14 cellular contexts compared by ENCODE assay signal in genomic region chr4:173924561-173924960, GRCh38.
DNase-seq lines count a peak whose midpoint lies in the region; ATAC-seq, FAIRE-seq and TF ChIP-seq lines count a peak whose summit lies in the region.
"Had no signal": no experiment of that assay in that cellular context is flagged by ENCODE, and none has a peak within 500 bp of the region (broad histone marks: within the 10 kb centered on the region; RNA-seq: fewer than 3 reads in every experiment).

No MANE protein-coding gene starts in this region.

- H3K4me3 ChIP-seq in GM12865 (ENCODE audit: low read depth, low read length): no peak overlapping the region
- no peak overlapping the region for H3K4me3 ChIP-seq in K562
- H3K4me3 ChIP-seq in OCI-LY7 (ENCODE audit: low read depth, low read length, poor library complexity, severe bottlenecking): no peak overlapping the region
- H3K4me3 ChIP-seq: adrenal gland had no signal

- H3K27ac ChIP-seq in K562 (ENCODE audit: extremely low read depth, low read depth, low read length) (no peak overlapping the region), OCI-LY7 (ENCODE audit: low read depth, low read length, poor library complexity, severe bottlenecking) (no peak overlapping the region)
- H3K27ac ChIP-seq: adrenal gland had no signal

- no peaks in the 10 kb centered on the region for H3K27me3 ChIP-seq in K562 (ENCODE audit: control insufficient read depth in 2 of 2, insufficient read depth in 2 of 2, low read length in 2 of 2)
- H3K27me3 ChIP-seq: adrenal gland had no signal

- no peak for TF ChIP-seq EP300 in K562 (IDR thresholded peaks at IDR 0.05; ENCODE audit: low read length)

- in situ Hi-C loops in K562 (cut with MboI): no loop called here

- no peak overlapping the region for H3K9ac ChIP-seq in K562 (ENCODE audit: insufficient read depth in 1 of 2, low read depth in 2 of 2, low read length in 2 of 2)

- no peak for TF ChIP-seq POLR2A in K562 (conservative IDR thresholded peaks at IDR 0.05)

- ATAC-seq in GM21423 (IDR thresholded peaks at IDR 0.05; ENCODE audit: unreplicated experiment): peak; percentile 83
- peak; percentile 89 for ATAC-seq in HG03378 (IDR thresholded peaks at IDR 0.05; ENCODE audit: unreplicated experiment)
- no peak for ATAC-seq in K562

- H3K79me2 ChIP-seq in K562 (ENCODE audit: control insufficient read depth, insufficient read depth, low read length) (no peaks in the 10 kb centered on the region), OCI-LY7 (ENCODE audit: insufficient read depth, low read depth, low read length) (no peaks in the 10 kb centered on the region)

- H3K36me3 ChIP-seq in K562 (ENCODE audit: control insufficient read depth, insufficient read depth, low read length) (no peaks in the 10 kb centered on the region), OCI-LY7 (ENCODE audit: insufficient read depth, low read length) (no peaks in the 10 kb centered on the region)
- H3K36me3 ChIP-seq: adrenal gland had no signal

- TF ChIP-seq RAD21 in K562 (CRISPR knock-in tag; conservative IDR thresholded peaks at IDR 0.05 in 1 of 2, IDR thresholded peaks at IDR 0.05 in 1 of 2): no peak

- FAIRE-seq in K562 (lab: Jason Lieb, UNC): no peak
- FAIRE-seq: small intestine had no signal

- DNase-seq in GM12865 (ENCODE audit: low read depth) (peak; percentile 5), K562 (ENCODE audit: extremely low read depth in 1 of 4, low spot score in 3 of 4) (no peak), NCI-H1092 (lab: John Stamatoyannopoulos, UW) (no peak), OCI-LY7 (ENCODE audit: low spot score) (no peak), AG08396 (ENCODE audit: low spot score) (no peak), DMS 273 treated with DMSO at 0.1 percent for 48 hours (lab: John Stamatoyannopoulos, UW) (no peak)
- DNase-seq: adrenal gland, endodermal cell, GOT3, NCI-H526 treated with DMSO at 0.1 percent for 48 hours, small intestine, SW 1271 had no signal

- H2AFZ ChIP-seq in K562 (ENCODE audit: low read depth, low read length) (no peak overlapping the region), OCI-LY7 (ENCODE audit: low read length) (no peak overlapping the region)

- no peaks in the 10 kb centered on the region for H3K9me2 ChIP-seq in OCI-LY7 (ENCODE audit: insufficient read depth, low read length)

- CTCF ChIA-PET in K562 (lab: Yijun Ruan, JAX; ENCODE audit: low intra/inter-chr PET ratio) (no interaction called here), OCI-LY7 (lab: Charles Lee; ENCODE audit: unreplicated experiment) (no interaction called here)

- POLR2A ChIA-PET in K562 (lab: Yijun Ruan, JAX) (no interaction called here), OCI-LY7 (lab: Charles Lee) (no interaction called here)

- H3K9me1 ChIP-seq in K562 (ENCODE audit: control insufficient read depth, insufficient read depth, low read length): no peaks in the 10 kb centered on the region

- H3K4me1 ChIP-seq in K562 (replicated peaks in 1 of 2; ENCODE audit: control insufficient read depth in 2 of 2, insufficient read depth in 2 of 2, low read length in 2 of 2) (no peaks in the 10 kb centered on the region), OCI-LY7 (ENCODE audit: insufficient read depth, low read length, poor library complexity, severe bottlenecking) (no peaks in the 10 kb centered on the region)
- H3K4me1 ChIP-seq: adrenal gland had no signal

- H3K9me3 ChIP-seq in K562 (replicated peaks; ENCODE audit: control insufficient read depth, insufficient read depth, low read depth, low read length): no peaks in the 10 kb centered on the region
- H3K9me3 ChIP-seq in OCI-LY7 (ENCODE audit: low read length): no peaks in the 10 kb centered on the region
- H3K9me3 ChIP-seq: adrenal gland had no signal

- no peak overlapping the region for H3K4me2 ChIP-seq in K562 (ENCODE audit: insufficient read depth, low read length)
- H3K4me2 ChIP-seq in OCI-LY7 (ENCODE audit: low read length): no peak overlapping the region

- BruUV-seq in K562 (replicated peaks; lab: Mats Ljungman, UMichigan): no TSS peak
- no TSS peak for BruUV-seq in OCI-LY7 (replicated peaks; lab: Mats Ljungman, UMichigan)

- TF ChIP-seq CTCF in GM12865 (IDR thresholded peaks at IDR 0.05; ENCODE audit: insufficient read depth, low read depth, low read length, missing control alignments) (no peak), K562 (IDR thresholded peaks at IDR 0.05 in 2 of 3, conservative IDR thresholded peaks at IDR 0.05 in 1 of 3; ENCODE audit: insufficient read depth in 2 of 3, low read depth in 1 of 3, low read length in 3 of 3) (no peak), OCI-LY7 (conservative IDR thresholded peaks at IDR 0.05; ENCODE audit: low read length) (no peak)

- intact Hi-C loops in K562 (cut with micrococcal nuclease) (no loop called here), OCI-LY7 (cut with micrococcal nuclease; ENCODE audit: unreplicated experiment) (no loop called here)

- H4K20me1 ChIP-seq in K562 (replicated peaks; ENCODE audit: control insufficient read depth, insufficient read depth, low read length): no peaks in the 10 kb centered on the region
- no peaks in the 10 kb centered on the region for H4K20me1 ChIP-seq in OCI-LY7 (ENCODE audit: insufficient read depth, low read length)

- WGBS in K562 (ENCODE audit: insufficient coverage, low coverage, missing lambda C conversion rate): 0% methylated on average over 4 of the region's 4 CpGs

TF ChIP-seq in K562, 482 proteins besides CTCF, POLR2A, EP300 and RAD21:
- TF ChIP-seq L3MBTL2 (IDR thresholded peaks at IDR 0.05) (0 out of 2 replicates have a peak, but pooled peaks have one; percentile 10), NKRF (IDR thresholded peaks at IDR 0.05; ENCODE audit: borderline replicate concordance) (no peak), PHB2 (IDR thresholded peaks at IDR 0.05; ENCODE audit: low read depth) (no peak), STAT5A (IDR thresholded peaks at IDR 0.05; ENCODE audit: borderline replicate concordance, low read length) (no peak), MEIS2 (IDR thresholded peaks at IDR 0.05; ENCODE audit: partially characterized antibody) (peak; percentile 8)
